In the genomic region with DNA sequence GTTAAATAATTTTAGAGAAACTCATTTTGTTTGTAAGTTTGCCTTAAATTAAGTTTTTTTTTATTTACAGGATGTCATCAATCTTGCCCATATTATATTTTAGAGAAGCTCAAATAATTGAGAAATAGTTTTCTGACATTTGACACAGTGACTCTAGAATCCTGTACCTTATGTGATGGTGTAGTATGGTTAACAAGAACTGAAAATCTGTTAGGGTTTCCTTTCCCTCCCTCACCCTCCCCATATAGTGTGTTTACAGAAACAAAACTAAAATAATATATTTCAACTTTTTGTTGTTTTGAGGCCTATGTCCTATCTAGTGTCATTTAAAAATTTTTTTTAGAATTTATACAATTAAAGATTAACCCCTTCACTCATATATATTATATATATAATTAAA, we compare ENCODE assay signal across 15 cellular contexts.
A peak's percentile ranks its signal among the peaks of the same experiment; 100 is the strongest.
DNase-seq lines count a peak whose midpoint lies in the region; ATAC-seq and TF ChIP-seq lines count a peak whose summit lies in the region.
"Had no signal": no experiment of that assay in that cellular context is flagged by ENCODE, and none has a peak within 500 bp of the region (broad histone marks: within the 10 kb centered on the region; RNA-seq: fewer than 3 reads in every experiment).

No MANE protein-coding gene starts in this region.

- H3K9me3 ChIP-seq in left ventricle myocardium inferior (replicated peaks) = no peaks in the 10 kb centered on the region
- H3K9me3 ChIP-seq in gastroesophageal sphincter = no peaks in the 10 kb centered on the region
- H3K9me3 ChIP-seq in sigmoid colon = no peaks in the 10 kb centered on the region
- no peaks in the 10 kb centered on the region for H3K9me3 ChIP-seq in upper lobe of right lung
- H3K9me3 ChIP-seq: ovary had no signal

- H3K27me3 ChIP-seq in left ventricle myocardium inferior (ENCODE audit: low read depth) (no peaks in the 10 kb centered on the region), gastroesophageal sphincter (no peaks in the 10 kb centered on the region), sigmoid colon (no peaks in the 10 kb centered on the region), upper lobe of right lung (no peaks in the 10 kb centered on the region)
- H3K27me3 ChIP-seq: cardiac muscle cell, ovary had no signal

- H3K4me1 ChIP-seq in left ventricle myocardium inferior (peaks cover 100% of the 10 kb centered on the region), gastroesophageal sphincter (peaks cover 6 to 94% (median 34%) of the 10 kb centered on the region in 3 donors), sigmoid colon (peaks cover 0 to 90% (median 58%) of the 10 kb centered on the region in 4 donors), upper lobe of right lung (peaks cover 45% of the 10 kb centered on the region)

- peak overlapping the region; percentile 97 for H3K27ac ChIP-seq in left ventricle myocardium inferior (replicated peaks)
- H3K27ac ChIP-seq in gastroesophageal sphincter = peak overlapping the region; percentile 77 to 86 (median 82)
- peak overlapping the region; percentile 73 to 86 (median 78) for H3K27ac ChIP-seq in sigmoid colon
- H3K27ac ChIP-seq in upper lobe of right lung = peak overlapping the region; percentile 20
- H3K27ac ChIP-seq: C4-2B, cardiac muscle cell had no signal

- TF ChIP-seq EP300 in gastroesophageal sphincter (IDR thresholded peaks at IDR 0.05) = no peak
- TF ChIP-seq EP300 in sigmoid colon (IDR thresholded peaks at IDR 0.05) = no peak

- TF ChIP-seq POLR2A in gastroesophageal sphincter (IDR thresholded peaks at IDR 0.05) (no peak), sigmoid colon (IDR thresholded peaks at IDR 0.05) (no peak)

- ATAC-seq in left cardiac atrium = no peak
- ATAC-seq in gastroesophageal sphincter = no peak
- peak; percentile 39 for ATAC-seq in upper lobe of right lung
- no peak for ATAC-seq in HG03469 (IDR thresholded peaks at IDR 0.05; ENCODE audit: unreplicated experiment)
- ATAC-seq: activated naive CD4-positive, alpha-beta T cell treated with anti-CD3 and anti-CD28 coated beads, Interleukin-2, amount 50 U/mL, for 72 hours had no signal

- H3K36me3 ChIP-seq in left ventricle myocardium inferior (peaks cover 28% of the 10 kb centered on the region), gastroesophageal sphincter (peaks cover 0 to 32% of the 10 kb centered on the region in 2 donors), sigmoid colon (peaks cover 0 to 33% (median 14%) of the 10 kb centered on the region in 4 donors), upper lobe of right lung (peaks cover 29% of the 10 kb centered on the region)
- H3K36me3 ChIP-seq: ovary had no signal

- H3K4me3 ChIP-seq in left ventricle myocardium inferior (peak overlapping the region; percentile 28), gastroesophageal sphincter (peak overlapping the region in 1 of 2 donors; percentile 13), sigmoid colon (peak overlapping the region in 3 of 4 donors; percentile 1 to 23 (median 6)), upper lobe of right lung (no peak overlapping the region)
- H3K4me3 ChIP-seq: cardiac muscle cell had no signal

- intact Hi-C loops in left ventricle myocardium inferior (cut with micrococcal nuclease) (loop anchor here (10.0 kb wide), 1 partner anchor 58 kb away; no protein-coding TSS in a partner anchor), left cardiac atrium (cut with DNase I) (loop anchor here in 1 of 2 donors (10.0 kb wide), 1 partner anchor 72 kb away; no protein-coding TSS in a partner anchor), sigmoid colon (cut with DNase I) (loop anchor here (2.0 kb wide), 1 partner anchor 56 kb away; no protein-coding TSS in a partner anchor), upper lobe of right lung (cut with DNase I) (no loop called here)

- no peak for TF ChIP-seq CTCF in left ventricle myocardium inferior (IDR thresholded peaks at IDR 0.05; ENCODE audit: borderline replicate concordance)
- TF ChIP-seq CTCF in gastroesophageal sphincter (IDR thresholded peaks at IDR 0.05) = no peak
- no peak for TF ChIP-seq CTCF in sigmoid colon (IDR thresholded peaks at IDR 0.05)
- no peak for TF ChIP-seq CTCF in upper lobe of right lung (IDR thresholded peaks at IDR 0.05)

- no peak for DNase-seq in left ventricle myocardium inferior
- DNase-seq in left cardiac atrium = no peak
- no peak for DNase-seq in sigmoid colon
- no peak for DNase-seq in upper lobe of right lung
- DNase-seq in activated CD4-positive, CD25-positive, alpha-beta regulatory T cell treated with anti-CD3 and anti-CD28 coated beads, Interleukin-2, amount 50 U/mL, for 72 hours = no peak
- DNase-seq in germinal center (ENCODE audit: low spot score) = no peak
- DNase-seq: activated CD4-positive, alpha-beta T cell treated with anti-CD3 and anti-CD28 coated beads for 48 hours; NCI-H1417 treated with DMSO at 0.1 percent for 48 hours; NCI-H2227 treated with DMSO at 0.1 percent for 48 hours; ovary had no signal

Comparison
In these comparisons a context has a peak if more than half of its experiments do, and no peak if none do; other contexts are left out.
1. H3K27ac ChIP-seq: peak in every context shown above with its lines; median percentile 97 in left ventricle myocardium inferior; 82 in gastroesophageal sphincter; 78 in sigmoid colon; 20 in upper lobe of right lung.